Comparison of ENCODE assay signal across 8 cellular contexts in the genomic region with DNA sequence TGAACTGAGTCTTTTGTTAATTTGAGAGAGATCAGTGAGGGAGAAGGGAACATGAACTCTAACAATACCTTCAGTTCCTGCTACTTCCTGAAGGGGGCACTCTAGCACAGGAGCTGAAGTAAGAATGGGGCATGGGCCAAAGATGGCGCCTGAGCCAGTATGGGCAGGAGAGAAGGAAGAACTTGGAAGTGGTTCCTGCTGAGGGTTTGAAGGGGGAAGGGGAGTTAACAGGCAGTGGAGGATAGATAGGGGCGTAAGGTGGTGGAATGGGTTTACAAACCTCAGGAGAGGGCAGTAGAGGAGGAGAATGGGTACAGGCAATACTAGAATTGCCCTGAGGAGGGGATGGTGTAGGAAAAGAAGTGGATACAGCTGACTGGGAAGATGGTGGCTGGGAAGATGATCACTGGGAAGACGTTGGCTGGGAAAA. TPM values are rescaled to one million over a fixed set of nuclear protein-coding genes. Genes with fewer than 3 reads are reported as not detected.
A peak's percentile ranks its signal among the peaks of the same experiment; 100 is the strongest.
DNase-seq lines count a peak whose midpoint lies in the region; ATAC-seq, FAIRE-seq and TF ChIP-seq lines count a peak whose summit lies in the region.
"Not testable (repeated sequence)": the region's sequence is repeated elsewhere in the genome, so short reads cannot be mapped to it uniquely, and the experiment has no call there.

No MANE protein-coding gene starts in this region.

- intact Hi-C loops in GM12878 (cut with micrococcal nuclease; ENCODE audit: unreplicated experiment), result loop anchor here (1.0 to 10.0 kb wide), 3 partner anchors 73 to 746 kb away; no protein-coding TSS in a partner anchor
- intact Hi-C loops in heart left ventricle (cut with DNase I), result loop anchor here (1.0 to 10.0 kb wide), 6 partner anchors 129 to 996 kb away; no protein-coding TSS in a partner anchor
- intact Hi-C loops in stomach (cut with DNase I; ENCODE audit: low total_unique reads), result loop anchor here (5.0 kb wide), 1 partner anchor 133 kb away; no protein-coding TSS in a partner anchor

- not testable (repeated sequence) for H3K4me1 Mint-ChIP-seq in osteocyte (ENCODE audit: unreplicated experiment)

- H3K79me2 ChIP-seq in GM12878 (ENCODE audit: control insufficient read depth, insufficient read depth, low read length), result not testable (repeated sequence)

- not testable (repeated sequence) for H3K9me3 ChIP-seq in GM12878 (replicated peaks; ENCODE audit: control insufficient read depth, insufficient read depth, low read length); heart left ventricle; stomach

- not testable (repeated sequence) for H3K27me3 ChIP-seq in HL-60 (ENCODE audit: insufficient read depth, poor library complexity, severe bottlenecking); GM12878 (replicated peaks in 1 of 2; ENCODE audit: control insufficient read depth in 2 of 2, insufficient read depth in 2 of 2, low read length in 1 of 2); heart left ventricle; stomach

- not testable (repeated sequence) for TF ChIP-seq POLR2A in GM12878 (IDR thresholded peaks at IDR 0.05; ENCODE audit: low read depth, low read length); heart left ventricle (IDR thresholded peaks at IDR 0.05); stomach (IDR thresholded peaks at IDR 0.05)

- RAD21 ChIA-PET in GM12878 (lab: Charles Lee; ENCODE audit: unreplicated experiment), result interaction anchor here (1.0 to 3.1 kb wide), 4 partner anchors 73 to 133 kb away, joined by 3 to 12 read pairs (median 4); no protein-coding TSS in a partner anchor

- not testable (repeated sequence) for H3K9me3 Mint-ChIP-seq in osteocyte (ENCODE audit: unreplicated experiment)

- SMC1A ChIA-PET in GM12878 (lab: Charles Lee; ENCODE audit: uncharacterized antibody, unreplicated experiment), result interaction anchor here (0.9 to 3.7 kb wide), 8 partner anchors 29 to 138 kb away, joined by 3 to 18 read pairs (median 4); no protein-coding TSS in a partner anchor

- CTCF ChIA-PET in GM12878 (lab: Yijun Ruan, JAX), result interaction anchor here (0.6 to 4.4 kb wide), 14 partner anchors 11 to 1020 kb away, joined by 3 to 85 read pairs (median 4); no protein-coding TSS in a partner anchor

- not testable (repeated sequence) for H3K4me3 Mint-ChIP-seq in osteocyte (ENCODE audit: unreplicated experiment)

- H2AFZ ChIP-seq in GM12878 (ENCODE audit: control insufficient read depth, low read depth, low read length), result peak overlapping the region; percentile 81

- H3K4me3 ChIP-seq in HL-60 (replicated peaks; ENCODE audit: insufficient read depth, low read length); GM12878; heart left ventricle; stomach: not testable (repeated sequence)

- TF ChIP-seq RAD21 in GM12878 (IDR thresholded peaks at IDR 0.05; ENCODE audit: insufficient read depth, low read depth, low read length), result peak; percentile 75

- POLR2A ChIA-PET in GM12878 (lab: Charles Lee), result not testable (repeated sequence)

- not testable (repeated sequence) for H4K20me1 ChIP-seq in GM12878 (ENCODE audit: control insufficient read depth, insufficient read depth)

- 40% methylated on average over 3 of the region's 3 CpGs for WGBS in GM12878 (ENCODE audit: insufficient coverage, insufficient replicate concordance, low lambda C conversion rate, missing lambda C conversion rate)
- WGBS in heart left ventricle, 4 donors, result 65 to 68% (median 66%) methylated on average over 3 of the region's 3 CpGs
- WGBS in stomach, 5 donors, result 57 to 69% (median 60%) methylated on average over 3 of the region's 3 CpGs

- ATAC-seq in GM12878 (peak; percentile 83), heart left ventricle (peak in 3 of 4 donors; percentile 56 to 69 (median 67))

- BruUV-seq in GM12878 (replicated peaks; lab: Mats Ljungman, UMichigan), result not testable (repeated sequence)

- not testable (repeated sequence) for H3K27me3 Mint-ChIP-seq in osteocyte (ENCODE audit: unreplicated experiment)

- H3K27ac ChIP-seq in HL-60 (replicated peaks); GM12878 (ENCODE audit: control insufficient read depth, insufficient read depth); heart left ventricle; stomach: not testable (repeated sequence)

- not testable (repeated sequence) for FAIRE-seq in GM12878 (lab: Jason Lieb, UNC)

- H3K4me2 ChIP-seq in GM12878 (ENCODE audit: control insufficient read depth, insufficient read depth), result not testable (repeated sequence)

- not testable (repeated sequence) for H3K36me3 Mint-ChIP-seq in osteocyte (ENCODE audit: unreplicated experiment)

- H3K4me1 ChIP-seq in GM12878 (ENCODE audit: control insufficient read depth, insufficient read depth, low read length); heart left ventricle; stomach: not testable (repeated sequence)

- TF ChIP-seq CTCF in HL-60 (IDR thresholded peaks at IDR 0.05; ENCODE audit: insufficient read depth, low read length), result not testable (repeated sequence)
- TF ChIP-seq CTCF in GM12878 (IDR thresholded peaks at IDR 0.05 in 2 of 3, conservative IDR thresholded peaks at IDR 0.05 in 1 of 3; ENCODE audit: control insufficient read depth in 2 of 3, extremely low read depth in 1 of 3, insufficient read depth in 1 of 3, low read depth in 3 of 3, low read length in 3 of 3) (peak; percentile 42 to 73 (median 57)), heart left ventricle (IDR thresholded peaks at IDR 0.05) (peak; percentile 64 to 81 (median 72)), osteocyte (IDR thresholded peaks at IDR 0.05) (peak; percentile 54), stomach (IDR thresholded peaks at IDR 0.05) (peak in 5 of 7 experiments; percentile 62 to 95 (median 74))

- in situ Hi-C loops in GM12878 (cut with MboI), result loop anchor here (10.0 kb wide), 1 partner anchor 1006 kb away; no protein-coding TSS in a partner anchor

- TF ChIP-seq EP300 in GM12878 (IDR thresholded peaks at IDR 0.05; ENCODE audit: borderline replicate concordance in 1 of 2, control insufficient read depth in 1 of 2, low read depth in 2 of 2, low read length in 2 of 2); stomach (IDR thresholded peaks at IDR 0.05): not testable (repeated sequence)

- DNase-seq in DMS53 treated with DMSO at 0.1 percent for 48 hours (lab: John Stamatoyannopoulos, UW; ENCODE audit: unreplicated experiment) (peak; percentile 32), HL-60 (ENCODE audit: low read depth in 1 of 2, low spot score in 1 of 2) (peak; percentile 58 to 78), NCI-H774 (lab: John Stamatoyannopoulos, UW) (peak; percentile 7), heart left ventricle (peak in 4 of 5 donors; percentile 31 to 53 (median 46)), stomach (peak; percentile 74)
- peak; percentile 16 for DNase-seq in activated CD4-positive, alpha-beta T cell treated with anti-CD3 and anti-CD28 coated beads for 1 hour
- DNase-seq in GM12878 (ENCODE audit: low read depth, low spot score); osteocyte (ENCODE audit: extremely low spot score, unreplicated experiment): not testable (repeated sequence)

- H3K27ac Mint-ChIP-seq in osteocyte (ENCODE audit: unreplicated experiment), result not testable (repeated sequence)

- not testable (repeated sequence) for H3K9ac ChIP-seq in GM12878 (ENCODE audit: control insufficient read depth, insufficient read depth, low read length)

- H3K36me3 ChIP-seq in GM12878 (ENCODE audit: control insufficient read depth in 2 of 2, insufficient read depth in 2 of 2, low read length in 1 of 2); heart left ventricle; stomach: not testable (repeated sequence)

RNA-seq across cellular contexts. Expression of a gene that starts 24.3 kb away (rescaled TPM):
- 9.2 and 10.3 TPM in 2 replicates for total RNA-seq in GM12878 (2013; cell fraction: nucleolus; rRNA removed)
- total RNA-seq in GM12878 (2014; rRNA removed), result 8.2 and 10.7 TPM in 2 replicates
- 5.3 and 5.8 TPM in 2 replicates for total RNA-seq in GM12878 (2014; rRNA removed; fragmentation: Illumina TruSeq; extraction: Trizol)
- total RNA-seq in GM12878 (2021), result 8.2 and 8.5 TPM in 2 replicates
- 2.2 TPM for polyA plus RNA-seq in GM12878 (2011; ENCODE audit: low read depth)
- polyA plus RNA-seq in GM12878 (2011; rRNA removed), result 8.6 and 14.5 TPM in 2 replicates
- 2.2 and 2.6 TPM in 2 replicates for polyA plus RNA-seq in GM12878 (2011; cell fraction: cytosol; rRNA removed)
- 2.8 and 2.9 TPM in 2 replicates for polyA plus RNA-seq in GM12878 (2011; cell fraction: nucleus; rRNA removed)
- polyA plus RNA-seq in GM12878 (2012), result 5.4 and 6.8 TPM in 2 replicates
- 9.7 and 11.7 TPM in 2 replicates for polyA plus RNA-seq in GM12878 (2014; fragmentation: Illumina TruSeq; extraction: Trizol)
- 1 to 10 TPM; 2.2 to 3.2 TPM for polyA plus RNA-seq in GM12878 (2014; fragmentation: Nextera tagmentation; extraction: Ambion mirVana)
- 5.6 and 5.9 TPM in 2 replicates for polyA plus RNA-seq in GM12878 (2014; rRNA removed)
- polyA plus RNA-seq in GM12878 (2016; fragmentation: Nextera tagmentation; extraction: Ambion mirVana), result 1 to 10 TPM; 2.5 to 3.1 TPM
- 5.5 and 8.3 TPM in 2 replicates for polyA minus RNA-seq in GM12878 (2011; rRNA and poly(A)+ RNA removed)
- 2.5 TPM in 2 replicates for polyA minus RNA-seq in GM12878 (2011; cell fraction: cytosol; rRNA and poly(A)+ RNA removed)
- polyA minus RNA-seq in GM12878 (2011; cell fraction: nucleus; rRNA and poly(A)+ RNA removed), result 5.1 and 10.5 TPM in 2 replicates
- total RNA-seq in heart left ventricle, result 10 to 100 TPM in 1 of 9 donors, 1 to 10 TPM in 8; 3.4 to 10.2 (median 7.8) TPM
- polyA plus RNA-seq in heart left ventricle, result 1 to 10 TPM; 2.0 to 3.1 TPM
- 18.4 and 19.7 TPM in 2 replicates for total RNA-seq in osteocyte
- total RNA-seq in stomach, result 10 to 100 TPM in 1 of 5 donors, 1 to 10 TPM in 3, not detected in 1; 3.6 to 17.6 (median 6.8) TPM
- polyA plus RNA-seq in stomach, result 10 to 100 TPM in 1 of 3 donors, 1 to 10 TPM in 2; 4.3 to 14.1 (median 4.5) TPM

RNA-seq across cellular contexts. Expression of a gene that starts 26.7 kb away (rescaled TPM):
- 1.5 and 2.2 TPM in 2 replicates for total RNA-seq in GM12878 (2013; cell fraction: nucleolus; rRNA removed)
- total RNA-seq in GM12878 (2014; rRNA removed) (0.65 and 0.79 TPM in 2 replicates), GM12878 (2014; rRNA removed; fragmentation: Illumina TruSeq; extraction: Trizol) (0.54 and 0.60 TPM in 2 replicates), GM12878 (2021) (0.90 and 1.1 TPM in 2 replicates), heart left ventricle (10 to 100 TPM; 26.8 to 64.5 (median 38.8) TPM), osteocyte (not detected in 2 replicates), stomach (10 to 100 TPM in 2 of 5 donors, 1 to 10 TPM in 2, not detected in 1; 3.6 to 18.9 (median 11.5) TPM)
- polyA plus RNA-seq in GM12878 (2011; ENCODE audit: low read depth), result not detected
- polyA plus RNA-seq in GM12878 (2011; rRNA removed) (0.39 and 0.53 TPM in 2 replicates), GM12878 (2014; fragmentation: Illumina TruSeq; extraction: Trizol) (0.51 and 0.59 TPM in 2 replicates), GM12878 (2014; fragmentation: Nextera tagmentation; extraction: Ambion mirVana) (under 1 TPM; 0.26 to 0.47 TPM), GM12878 (2014; rRNA removed) (0.51 and 1.4 TPM in 2 replicates), GM12878 (2016; fragmentation: Nextera tagmentation; extraction: Ambion mirVana) (under 1 TPM; 0.43 to 0.67 TPM), heart left ventricle (10 to 100 TPM; 21.3 to 53.6 TPM), stomach (1 to 10 TPM; 1.7 to 4.0 (median 2.6) TPM)
- polyA plus RNA-seq in GM12878 (2011; cell fraction: cytosol; rRNA removed), result 0.17 and 0.34 TPM in 2 replicates
- polyA plus RNA-seq in GM12878 (2011; cell fraction: nucleus; rRNA removed), result 0.16 and 0.27 TPM in 2 replicates
- 0.16 and 0.44 TPM in 2 replicates for polyA plus RNA-seq in GM12878 (2012)
- polyA minus RNA-seq in GM12878 (2011; rRNA and poly(A)+ RNA removed), result 0.07 TPM in 1 of 2 replicates, not detected in the other
- not detected in 2 replicates for polyA minus RNA-seq in GM12878 (2011; cell fraction: cytosol; rRNA and poly(A)+ RNA removed)
- polyA minus RNA-seq in GM12878 (2011; cell fraction: nucleus; rRNA and poly(A)+ RNA removed), result 0.19 and 0.36 TPM in 2 replicates

RNA-seq across cellular contexts. Expression of a gene that starts 53.3 kb away (rescaled TPM):
- 63.8 and 70.2 TPM in 2 replicates for total RNA-seq in GM12878 (2013; cell fraction: nucleolus; rRNA removed)
- total RNA-seq in GM12878 (2014; rRNA removed) (38.0 and 57.5 TPM in 2 replicates), GM12878 (2014; rRNA removed; fragmentation: Illumina TruSeq; extraction: Trizol) (61.4 and 73.7 TPM in 2 replicates), GM12878 (2021) (74.7 and 75.1 TPM in 2 replicates), heart left ventricle (10 to 100 TPM; 27.8 to 67.5 (median 51.7) TPM), osteocyte (38.9 and 39.1 TPM in 2 replicates), stomach (10 to 100 TPM in 4 of 5 donors, 1 to 10 TPM in 1; 4.3 to 63.6 (median 17.4) TPM)
- polyA plus RNA-seq in GM12878 (2011; ENCODE audit: low read depth), result 332 TPM
- polyA plus RNA-seq in GM12878 (2011; rRNA removed) (72.4 and 114 TPM in 2 replicates), GM12878 (2014; fragmentation: Illumina TruSeq; extraction: Trizol) (82.5 and 135 TPM in 2 replicates), GM12878 (2014; fragmentation: Nextera tagmentation; extraction: Ambion mirVana) (100 to 1,000 TPM; 277 to 283 TPM), GM12878 (2014; rRNA removed) (41.3 and 43.9 TPM in 2 replicates), GM12878 (2016; fragmentation: Nextera tagmentation; extraction: Ambion mirVana) (100 to 1,000 TPM; 252 to 271 TPM), heart left ventricle (10 to 100 TPM; 56.0 to 78.0 TPM), stomach (10 to 100 TPM; 19.6 to 32.9 (median 30.4) TPM)
- 24.7 and 31.2 TPM in 2 replicates for polyA plus RNA-seq in GM12878 (2011; cell fraction: cytosol; rRNA removed)
- 24.9 and 26.8 TPM in 2 replicates for polyA plus RNA-seq in GM12878 (2011; cell fraction: nucleus; rRNA removed)
- 40.0 and 73.4 TPM in 2 replicates for polyA plus RNA-seq in GM12878 (2012)
- 20.7 and 29.5 TPM in 2 replicates for polyA minus RNA-seq in GM12878 (2011; rRNA and poly(A)+ RNA removed)
- 19.0 and 22.7 TPM in 2 replicates for polyA minus RNA-seq in GM12878 (2011; cell fraction: cytosol; rRNA and poly(A)+ RNA removed)
- polyA minus RNA-seq in GM12878 (2011; cell fraction: nucleus; rRNA and poly(A)+ RNA removed), result 23.7 and 40.0 TPM in 2 replicates

RNA-seq across cellular contexts. Expression of a gene that starts 53.5 kb away (rescaled TPM):
- 29.4 and 35.2 TPM in 2 replicates for total RNA-seq in GM12878 (2013; cell fraction: nucleolus; rRNA removed)
- total RNA-seq in GM12878 (2014; rRNA removed) (11.0 and 11.1 TPM in 2 replicates), GM12878 (2014; rRNA removed; fragmentation: Illumina TruSeq; extraction: Trizol) (11.1 and 13.3 TPM in 2 replicates), GM12878 (2021) (12.1 and 13.5 TPM in 2 replicates), heart left ventricle (10 to 100 TPM; 12.2 to 15.8 (median 13.1) TPM), osteocyte (18.4 and 19.9 TPM in 2 replicates), stomach (10 to 100 TPM; 13.8 to 26.8 (median 20.6) TPM)
- 5.1 TPM for polyA plus RNA-seq in GM12878 (2011; ENCODE audit: low read depth)
- polyA plus RNA-seq in GM12878 (2011; rRNA removed) (13.3 and 15.0 TPM in 2 replicates), GM12878 (2014; fragmentation: Illumina TruSeq; extraction: Trizol) (9.6 and 11.6 TPM in 2 replicates), GM12878 (2014; fragmentation: Nextera tagmentation; extraction: Ambion mirVana) (1 to 10 TPM; 4.5 to 4.6 TPM), GM12878 (2014; rRNA removed) (8.3 and 10.4 TPM in 2 replicates), GM12878 (2016; fragmentation: Nextera tagmentation; extraction: Ambion mirVana) (10 to 100 TPM in 1 of 2 experiments, 1 to 10 TPM in 1; 9.9 to 10.8 TPM), heart left ventricle (1 to 10 TPM; 3.1 to 9.9 TPM), stomach (1 to 10 TPM; 5.0 to 7.6 (median 7.5) TPM)
- 7.4 and 8.6 TPM in 2 replicates for polyA plus RNA-seq in GM12878 (2011; cell fraction: cytosol; rRNA removed)
- polyA plus RNA-seq in GM12878 (2011; cell fraction: nucleus; rRNA removed), result 10.3 and 12.9 TPM in 2 replicates
- polyA plus RNA-seq in GM12878 (2012), result 3.8 and 6.5 TPM in 2 replicates
- 12.0 and 13.7 TPM in 2 replicates for polyA minus RNA-seq in GM12878 (2011; rRNA and poly(A)+ RNA removed)
- 1.7 and 3.3 TPM in 2 replicates for polyA minus RNA-seq in GM12878 (2011; cell fraction: cytosol; rRNA and poly(A)+ RNA removed)
- 24.3 and 29.5 TPM in 2 replicates for polyA minus RNA-seq in GM12878 (2011; cell fraction: nucleus; rRNA and poly(A)+ RNA removed)
